Comparison of ENCODE assay signal across 29 cellular contexts in the genomic region with DNA sequence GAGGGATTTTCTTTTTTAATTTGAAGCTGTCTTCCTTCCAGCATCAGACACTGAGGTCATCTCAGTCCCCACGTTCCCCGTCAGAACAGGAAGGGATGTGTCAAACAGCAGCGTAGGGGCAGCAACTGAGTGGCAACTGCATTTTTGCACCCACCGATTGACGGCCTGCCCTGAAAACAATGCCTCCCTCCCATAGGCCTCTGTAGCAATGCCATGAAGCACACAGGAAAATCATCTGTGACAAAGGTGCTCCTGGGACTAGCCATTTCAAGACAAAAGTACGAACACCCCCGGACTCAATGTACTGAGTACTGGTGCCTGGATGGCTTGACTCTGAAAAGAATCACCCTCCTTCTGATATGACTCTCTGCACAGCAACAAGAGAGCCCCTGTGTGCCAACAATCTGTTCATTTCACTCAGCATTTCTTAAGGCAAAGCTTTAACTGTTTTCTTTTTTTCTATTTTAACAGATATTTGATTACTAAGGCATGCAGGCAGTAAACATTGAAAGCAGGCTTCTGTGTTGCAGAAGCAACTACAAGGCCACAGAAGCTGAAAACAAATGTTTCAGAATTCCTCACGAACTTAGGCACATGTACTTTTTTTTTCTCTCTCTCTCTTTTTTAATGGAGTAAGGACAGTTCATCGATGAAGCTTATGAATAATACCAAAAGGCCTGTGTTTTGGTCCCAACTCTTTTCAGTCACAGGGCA. TPM values are rescaled to one million over a fixed set of nuclear protein-coding genes. Genes with fewer than 3 reads are reported as not detected.
DNase-seq lines count a peak whose midpoint lies in the region; ATAC-seq, FAIRE-seq and TF ChIP-seq lines count a peak whose summit lies in the region.
"Had no signal": no experiment of that assay in that cellular context is flagged by ENCODE, and none has a peak within 500 bp of the region (broad histone marks: within the 10 kb centered on the region; RNA-seq: fewer than 3 reads in every experiment).

No MANE protein-coding gene starts in this region.

- TF ChIP-seq CTCF in PC-3 (conservative IDR thresholded peaks at IDR 0.05; ENCODE audit: low read depth, low read length) (no peak), endothelial cell of umbilical vein (IDR thresholded peaks at IDR 0.05; ENCODE audit: extremely low read depth in 1 of 2, insufficient read depth in 1 of 2, low read depth in 1 of 2, low read length in 2 of 2) (no peak), gastrocnemius medialis (IDR thresholded peaks at IDR 0.05 in 4 of 5, conservative IDR thresholded peaks at IDR 0.05 in 1 of 5) (no peak)

- no peaks in the 10 kb centered on the region for H3K9me1 ChIP-seq in endothelial cell of umbilical vein (replicated peaks; ENCODE audit: control insufficient read depth, extremely low read depth, insufficient read depth, low read length)

- H3K27ac Mint-ChIP-seq in CD4-positive, alpha-beta memory T cell: peak overlapping the region in 5 of 7 donors; percentile 45 to 96 (median 93)
- H3K27ac Mint-ChIP-seq: CD8-positive, alpha-beta T cell; dendritic cell treated with granulocyte-macrophage colony-stimulating factor and Interleukin-4, amounts not matched to agents 40 ng/mL and 50 ng/mL, for 4 days; WTC11 had no signal

- H3K36me3 ChIP-seq in CD4-positive, alpha-beta memory T cell (ENCODE audit: insufficient read depth, low read length): no peaks in the 10 kb centered on the region
- H3K36me3 ChIP-seq in PC-3 (ENCODE audit: low read depth, low read length): peaks cover 5% of the 10 kb centered on the region; the same call in 1 of the 2 replicates
- H3K36me3 ChIP-seq in endothelial cell of umbilical vein (ENCODE audit: control insufficient read depth in 2 of 2, extremely low read depth in 1 of 2, insufficient read depth in 2 of 2, low read length in 2 of 2): no peaks in the 10 kb centered on the region
- no peaks in the 10 kb centered on the region for H3K36me3 ChIP-seq in mesenchymal stem cell (ENCODE audit: control insufficient read depth in 1 of 2, insufficient read depth in 2 of 2, low read depth in 1 of 2, low read length in 2 of 2)
- H3K36me3 ChIP-seq in trophoblast cell (ENCODE audit: control insufficient read depth in 1 of 2, insufficient read depth in 2 of 2, low read length in 2 of 2): no peaks in the 10 kb centered on the region
- no peaks in the 10 kb centered on the region for H3K36me3 ChIP-seq in gastrocnemius medialis
- H3K36me3 ChIP-seq: cardiac muscle cell, heart right ventricle, sigmoid colon, thoracic aorta, uterus had no signal

- H3K4me3 Mint-ChIP-seq in CD4-positive, alpha-beta memory T cell: no peak overlapping the region
- H3K4me3 Mint-ChIP-seq: CD8-positive, alpha-beta T cell; dendritic cell treated with granulocyte-macrophage colony-stimulating factor and Interleukin-4, amounts not matched to agents 40 ng/mL and 50 ng/mL, for 4 days; WTC11 had no signal

- ATAC-seq in PC-3: no peak
- no peak for ATAC-seq in gastrocnemius medialis
- ATAC-seq: activated naive CD4-positive, alpha-beta T cell treated with anti-CD3 and anti-CD28 coated beads, Interleukin-2, amount 50 U/mL, for 72 hours; CD8-positive, alpha-beta T cell; WTC11 had no signal

- no peak overlapping the region for H4K8ac ChIP-seq in mesenchymal stem cell (ENCODE audit: low read length)
- H4K8ac ChIP-seq in trophoblast cell (ENCODE audit: low read depth, low read length): no peak overlapping the region

- H4K91ac ChIP-seq in mesenchymal stem cell (ENCODE audit: low read length): no peak overlapping the region
- H4K91ac ChIP-seq in trophoblast cell (ENCODE audit: low read depth, low read length): no peak overlapping the region

- H2AFZ ChIP-seq in PC-3 (ENCODE audit: low read length) (no peak overlapping the region), endothelial cell of umbilical vein (ENCODE audit: low read depth, low read length) (peak overlapping the region; percentile 63), mesenchymal stem cell (ENCODE audit: low read depth, low read length) (peak overlapping the region; percentile 46), trophoblast cell (ENCODE audit: insufficient read depth, low read length, poor library complexity) (no peak overlapping the region)

- H3F3A ChIP-seq in PC-3 (ENCODE audit: low read length, unreplicated experiment): peaks cover 7% of the 10 kb centered on the region

- H3K9me3 Mint-ChIP-seq in CD4-positive, alpha-beta memory T cell: peaks cover 0 to 4% (median 0%) of the 10 kb centered on the region in 8 donors
- H3K9me3 Mint-ChIP-seq: CD8-positive, alpha-beta T cell; WTC11 had no signal

- H3K27me3 ChIP-seq in CD4-positive, alpha-beta memory T cell (ENCODE audit: insufficient read depth, low read length): no peaks in the 10 kb centered on the region
- H3K27me3 ChIP-seq in PC-3 (ENCODE audit: low read length) (no peaks in the 10 kb centered on the region), endothelial cell of umbilical vein (ENCODE audit: control insufficient read depth in 2 of 2, insufficient read depth in 2 of 2, low read length in 2 of 2) (peaks cover 0 to 3% of the 10 kb centered on the region in 2 experiments), mesenchymal stem cell (ENCODE audit: control insufficient read depth in 1 of 2, insufficient read depth in 1 of 2, low read length in 2 of 2) (no peaks in the 10 kb centered on the region), trophoblast cell (ENCODE audit: insufficient read depth, low read length) (no peaks in the 10 kb centered on the region), gastrocnemius medialis (no peaks in the 10 kb centered on the region)
- H3K27me3 ChIP-seq: cardiac muscle cell, heart right ventricle, sigmoid colon, uterus had no signal

- 84% methylated on average over 9 of the region's 9 CpGs for WGBS in mesenchymal stem cell
- WGBS in trophoblast cell (ENCODE audit: extremely low coverage, insufficient coverage, insufficient read length): no CpG with 5 or more reads among the region's 9 CpGs

- CTCF ChIA-PET in CD4-positive, alpha-beta memory T cell (lab: Charles Lee; ENCODE audit: partially characterized antibody): no interaction called here
- CTCF ChIA-PET in PC-3 (lab: Charles Lee): interaction anchor here (0.8 kb wide), 1 partner anchor 8 kb away, joined by 3 read pairs; no protein-coding TSS in a partner anchor
- CTCF ChIA-PET in endothelial cell of umbilical vein (lab: Charles Lee): interaction anchor here (1.2 kb wide), 1 partner anchor 9 kb away, joined by 4 read pairs; no protein-coding TSS in a partner anchor
- CTCF ChIA-PET in HEK293T (lab: Yijun Ruan, JAX): interaction anchor here (1.3 kb wide), 1 partner anchor 74 kb away, joined by 3 read pairs; no protein-coding TSS in a partner anchor

- POLR2A ChIA-PET in CD4-positive, alpha-beta memory T cell (lab: Charles Lee; ENCODE audit: partially characterized antibody): interaction anchor here (0.9 kb wide), 1 partner anchor 9 kb away, joined by 3 read pairs; no protein-coding TSS in a partner anchor
- POLR2A ChIA-PET in PC-3 (lab: Charles Lee; ENCODE audit: unreplicated experiment): no interaction called here
- POLR2A ChIA-PET in endothelial cell of umbilical vein (lab: Charles Lee): no interaction called here
- POLR2A ChIA-PET in HEK293T (lab: Yijun Ruan, JAX): no interaction called here

- no peaks in the 10 kb centered on the region for H3K36me3 Mint-ChIP-seq in CD4-positive, alpha-beta memory T cell
- H3K36me3 Mint-ChIP-seq: CD8-positive, alpha-beta T cell had no signal

- no peak for DNase-seq in CD4-positive, alpha-beta memory T cell
- DNase-seq in PC-3 (no peak), endothelial cell of umbilical vein (ENCODE audit: low read depth, low spot score) (no peak), mesenchymal stem cell (no peak), trophoblast cell (no peak), HEK293T (ENCODE audit: extremely low spot score) (no peak), gastrocnemius medialis (no peak)
- DNase-seq: activated CD8-positive, alpha-beta memory T cell treated with anti-CD3 and anti-CD28 coated beads, Interleukin-2, amount 50 U/mL, for 48 hours; aorta; CD8-positive, alpha-beta T cell; DMS 273 treated with DMSO at 0.1 percent for 48 hours; EL; heart right ventricle; NCI-H146; NCI-H2107; NCI-H82; sigmoid colon; stimulated activated CD4-positive, alpha-beta T cell treated with anti-CD3 and anti-CD28 coated beads, Interleukin-15, amount 100 ng/mL, for 24 hours; stimulated activated naive CD4-positive, alpha-beta T cell treated with Interleukin-2 at 50 U/mL for 16 hours; uterus had no signal

- H3K4me1 Mint-ChIP-seq in CD4-positive, alpha-beta memory T cell: peaks cover 31 to 48% (median 39%) of the 10 kb centered on the region in 4 donors

- FAIRE-seq in endothelial cell of umbilical vein (lab: Jason Lieb, UNC): no peak
- FAIRE-seq: endometrium, GM12891 had no signal

- H2BK15ac ChIP-seq in mesenchymal stem cell (ENCODE audit: low read depth, poor library complexity, severe bottlenecking): no peak overlapping the region

- H4K20me1 ChIP-seq in PC-3 (ENCODE audit: low read length) (no peaks in the 10 kb centered on the region), endothelial cell of umbilical vein (replicated peaks; ENCODE audit: control insufficient read depth, extremely low read depth, insufficient read depth, low read length) (no peaks in the 10 kb centered on the region)

- no peak overlapping the region for H3K9ac ChIP-seq in PC-3 (ENCODE audit: low read length)
- H3K9ac ChIP-seq in endothelial cell of umbilical vein (replicated peaks; ENCODE audit: extremely low read depth, insufficient read depth, low read length): no peak overlapping the region
- no peak overlapping the region for H3K9ac ChIP-seq in mesenchymal stem cell (ENCODE audit: low read length)
- H3K9ac ChIP-seq in trophoblast cell (ENCODE audit: low read length): no peak overlapping the region

- peak overlapping the region in 1 of 2 experiments; percentile 28 for H3K18ac ChIP-seq in mesenchymal stem cell (ENCODE audit: low read depth in 1 of 2, low read length in 2 of 2)
- no peak overlapping the region for H3K18ac ChIP-seq in trophoblast cell (ENCODE audit: low read length)

- no peak overlapping the region for H3K27ac ChIP-seq in CD4-positive, alpha-beta memory T cell (ENCODE audit: low read depth, low read length)
- H3K27ac ChIP-seq in PC-3 (ENCODE audit: low read length): peak overlapping the region; percentile 96
- H3K27ac ChIP-seq in endothelial cell of umbilical vein (ENCODE audit: insufficient read depth, low read depth, low read length): no peak overlapping the region
- no peak overlapping the region for H3K27ac ChIP-seq in mesenchymal stem cell (ENCODE audit: low read length, poor library complexity, severe bottlenecking)
- H3K27ac ChIP-seq in trophoblast cell (ENCODE audit: low read depth, low read length): no peak overlapping the region
- no peak overlapping the region for H3K27ac ChIP-seq in gastrocnemius medialis
- H3K27ac ChIP-seq: cardiac muscle cell, heart right ventricle, sigmoid colon, thoracic aorta, uterus had no signal

- H3K27me3 Mint-ChIP-seq in CD4-positive, alpha-beta memory T cell: peaks cover 0 to 1% of the 10 kb centered on the region in 2 donors
- H3K27me3 Mint-ChIP-seq: dendritic cell treated with granulocyte-macrophage colony-stimulating factor and Interleukin-4, amounts not matched to agents 40 ng/mL and 50 ng/mL, for 4 days had no signal

- no peaks in the 10 kb centered on the region for H3K79me1 ChIP-seq in mesenchymal stem cell (replicated peaks; ENCODE audit: low read length, poor library complexity, severe bottlenecking)
- peaks cover 2% of the 10 kb centered on the region for H3K79me1 ChIP-seq in trophoblast cell (ENCODE audit: low read length)

- H3K79me2 ChIP-seq in PC-3 (ENCODE audit: low read length): 0 out of 2 replicates have a peak, but pooled peaks cover 4% of the 10 kb centered on the region
- no peaks in the 10 kb centered on the region for H3K79me2 ChIP-seq in endothelial cell of umbilical vein (ENCODE audit: control insufficient read depth, insufficient read depth, low read length)
- no peaks in the 10 kb centered on the region for H3K79me2 ChIP-seq in trophoblast cell (ENCODE audit: control insufficient read depth, insufficient read depth, low read length, poor library complexity)

- no peak overlapping the region for H3K4me3 ChIP-seq in CD4-positive, alpha-beta memory T cell (ENCODE audit: low read length in 2 of 2)
- no peak overlapping the region for H3K4me3 ChIP-seq in PC-3 (ENCODE audit: low read length)
- no peak overlapping the region for H3K4me3 ChIP-seq in endothelial cell of umbilical vein (replicated peaks in 1 of 3; ENCODE audit: insufficient read depth in 1 of 3, low read depth in 1 of 3, low read length in 3 of 3)
- no peak overlapping the region for H3K4me3 ChIP-seq in mesenchymal stem cell (ENCODE audit: insufficient read depth in 1 of 2, low read depth in 1 of 2, low read length in 2 of 2)
- H3K4me3 ChIP-seq in trophoblast cell (ENCODE audit: low read depth, low read length): no peak overlapping the region
- no peak overlapping the region for H3K4me3 ChIP-seq in gastrocnemius medialis
- H3K4me3 ChIP-seq: cardiac muscle cell, heart right ventricle, sigmoid colon, thoracic aorta, uterus had no signal

- H2AK5ac ChIP-seq in mesenchymal stem cell (ENCODE audit: low read length, severe bottlenecking) (no peak overlapping the region), trophoblast cell (ENCODE audit: low read length) (no peak overlapping the region)

- dilution Hi-C loops in endothelial cell of umbilical vein (cut with MboI; ENCODE audit: extremely low pct_ligation_motif_present, low sequenced_read_pairs): no loop called here

- H2BK12ac ChIP-seq in mesenchymal stem cell (ENCODE audit: low read length in 2 of 2): peak overlapping the region in 1 of 2 experiments; percentile 45
- no peak overlapping the region for H2BK12ac ChIP-seq in trophoblast cell (ENCODE audit: low read length)

- TF ChIP-seq POLR2A in endothelial cell of umbilical vein (IDR thresholded peaks at IDR 0.05; ENCODE audit: low read depth, low read length) (no peak), gastrocnemius medialis (IDR thresholded peaks at IDR 0.05) (no peak)

- no TSS peak for BruUV-seq in PC-3 (replicated peaks; lab: Mats Ljungman, UMichigan)
- no TSS peak for BruUV-seq in endothelial cell of umbilical vein (replicated peaks; lab: Mats Ljungman, UMichigan)

- H2BK120ac ChIP-seq in mesenchymal stem cell (ENCODE audit: low read depth, low read length) (no peak overlapping the region), trophoblast cell (ENCODE audit: insufficient read depth, low read length, poor library complexity) (no peak overlapping the region)

- H3K4me1 ChIP-seq in CD4-positive, alpha-beta memory T cell (ENCODE audit: insufficient read depth, low read length): peaks cover 22% of the 10 kb centered on the region
- H3K4me1 ChIP-seq in PC-3 (ENCODE audit: insufficient read depth, low read length): peaks cover 50% of the 10 kb centered on the region
- H3K4me1 ChIP-seq in endothelial cell of umbilical vein (ENCODE audit: control insufficient read depth, extremely low read depth, insufficient read depth, low read length): peaks cover 20% of the 10 kb centered on the region
- H3K4me1 ChIP-seq in mesenchymal stem cell (ENCODE audit: control insufficient read depth, insufficient read depth, low read depth, low read length): peaks cover 3% of the 10 kb centered on the region
- H3K4me1 ChIP-seq in trophoblast cell (ENCODE audit: control insufficient read depth in 1 of 2, insufficient read depth in 2 of 2, low read length in 2 of 2): peaks cover 5 to 9% of the 10 kb centered on the region in 2 experiments
- H3K4me1 ChIP-seq in gastrocnemius medialis: no peaks in the 10 kb centered on the region
- H3K4me1 ChIP-seq: sigmoid colon, uterus had no signal

- in situ Hi-C loops in gastrocnemius medialis (cut with MboI; ENCODE audit: low sequenced_read_pairs in 4 of 4): no loop called here

- H4K12ac ChIP-seq in trophoblast cell (ENCODE audit: low read depth, low read length): no peak overlapping the region

- no peaks in the 10 kb centered on the region for H3K9me2 ChIP-seq in PC-3 (replicated peaks; ENCODE audit: low read length)

- no peaks in the 10 kb centered on the region for H3K9me3 ChIP-seq in CD4-positive, alpha-beta memory T cell (ENCODE audit: control insufficient read depth in 1 of 2, low read length in 2 of 2)
- H3K9me3 ChIP-seq in PC-3 (ENCODE audit: low read length): no peaks in the 10 kb centered on the region
- H3K9me3 ChIP-seq in endothelial cell of umbilical vein (replicated peaks; ENCODE audit: control insufficient read depth, insufficient read depth, low read length): no peaks in the 10 kb centered on the region
- H3K9me3 ChIP-seq in mesenchymal stem cell (ENCODE audit: control insufficient read depth, low read length): no peaks in the 10 kb centered on the region
- no peaks in the 10 kb centered on the region for H3K9me3 ChIP-seq in trophoblast cell (ENCODE audit: insufficient read depth, low read depth, low read length)
- H3K9me3 ChIP-seq in gastrocnemius medialis: no peaks in the 10 kb centered on the region
- H3K9me3 ChIP-seq: heart right ventricle, sigmoid colon, thoracic aorta, uterus had no signal

- H3K4me2 ChIP-seq in PC-3 (ENCODE audit: low read length) (peak overlapping the region; percentile 56), endothelial cell of umbilical vein (ENCODE audit: insufficient read depth, low read length) (no peak overlapping the region), mesenchymal stem cell (ENCODE audit: low read length, poor library complexity, severe bottlenecking) (no peak overlapping the region), trophoblast cell (ENCODE audit: low read length) (no peak overlapping the region)

- intact Hi-C loops in CD4-positive, alpha-beta memory T cell (cut with micrococcal nuclease): loop anchor here (2.0 kb wide), 2 partner anchors 35 to 421 kb away; a partner anchor contains a TSS
- intact Hi-C loops in PC-3 (cut with micrococcal nuclease) (no loop called here), endothelial cell of umbilical vein (cut with micrococcal nuclease) (no loop called here), gastrocnemius medialis (cut with DNase I; ENCODE audit: low total_unique reads) (no loop called here)

- H3K4ac ChIP-seq in mesenchymal stem cell (ENCODE audit: low read depth in 1 of 2, low read length in 2 of 2) (no peak overlapping the region), trophoblast cell (ENCODE audit: low read depth, low read length) (no peak overlapping the region)

- no peak overlapping the region for H3K23ac ChIP-seq in mesenchymal stem cell (ENCODE audit: low read length in 2 of 2)
- H3K23ac ChIP-seq in trophoblast cell (ENCODE audit: low read length): no peak overlapping the region

- H2BK5ac ChIP-seq in mesenchymal stem cell (ENCODE audit: low read depth, low read length, poor library complexity, severe bottlenecking): no peak overlapping the region
- no peak overlapping the region for H2BK5ac ChIP-seq in trophoblast cell (ENCODE audit: low read depth, low read length, poor library complexity)

- H3K14ac ChIP-seq in mesenchymal stem cell (ENCODE audit: low read length in 2 of 2): no peak overlapping the region
- no peak overlapping the region for H3K14ac ChIP-seq in trophoblast cell (ENCODE audit: low read length)

RNA-seq across cellular contexts. Expression of a gene that starts 36.9 kb away (rescaled TPM):
- total RNA-seq in CD4-positive, alpha-beta memory T cell: 1 to 10 TPM; 3.7 to 4.1 TPM
- 1 to 10 TPM; 2.4 to 2.5 TPM for polyA plus RNA-seq in CD4-positive, alpha-beta memory T cell
- 9.8 and 13.0 TPM in 2 replicates for total RNA-seq in PC-3 (2014; rRNA removed)
- not detected in 2 replicates for total RNA-seq in endothelial cell of umbilical vein
- not detected in 2 replicates for polyA plus RNA-seq in endothelial cell of umbilical vein
- not detected in 2 replicates for polyA plus RNA-seq in endothelial cell of umbilical vein (2011; cell fraction: cytosol; rRNA removed)
- polyA plus RNA-seq in endothelial cell of umbilical vein (2011; cell fraction: nucleus; rRNA removed): not detected in 2 replicates
- not detected in 2 replicates for polyA plus RNA-seq in endothelial cell of umbilical vein (2012)
- not detected in 2 replicates for polyA minus RNA-seq in endothelial cell of umbilical vein
- not detected for polyA minus RNA-seq in endothelial cell of umbilical vein (2011; cell fraction: cytosol; rRNA and poly(A)+ RNA removed)
- polyA minus RNA-seq in endothelial cell of umbilical vein (2011; cell fraction: nucleus; rRNA and poly(A)+ RNA removed): not detected in 2 replicates
- polyA plus RNA-seq in mesenchymal stem cell (2013, experiment 1 of 2): 3.7 TPM
- 3.8 TPM for polyA plus RNA-seq in mesenchymal stem cell (2013, experiment 2 of 2)
- 0.32 and 0.38 TPM in 2 replicates for polyA plus RNA-seq in trophoblast cell (2013)
- not detected for total RNA-seq in gastrocnemius medialis
- total RNA-seq: lung microvascular endothelial cell, posterior vena cava, sigmoid colon had no signal

Comparison
In these comparisons a context has a peak if more than half of its experiments do, and no peak if none do; other contexts are left out.
1. H2AFZ ChIP-seq: peak in endothelial cell of umbilical vein (single experiment) and mesenchymal stem cell (single experiment); none in PC-3 (single experiment) and trophoblast cell (single experiment).